22 cellular contexts compared by ENCODE assay signal in the genomic region with DNA sequence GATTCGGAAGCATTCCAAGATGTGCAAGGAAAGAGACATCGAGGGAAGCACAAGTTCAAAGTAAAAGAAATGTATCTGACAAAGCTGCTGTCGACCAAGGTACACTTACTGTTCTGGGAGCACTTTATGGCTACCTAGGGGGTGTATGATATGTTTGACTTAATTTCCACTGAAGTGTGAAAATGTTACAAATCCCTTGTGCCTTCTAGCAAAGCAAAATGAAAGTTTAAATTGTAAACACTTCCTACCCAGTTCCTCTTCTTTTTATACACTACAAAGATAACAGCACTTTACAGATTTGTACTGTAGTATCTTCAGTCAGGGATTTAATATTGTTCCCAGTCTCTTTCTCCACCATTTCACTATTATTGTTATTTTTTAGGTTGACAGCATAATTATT.
"Had no signal": no experiment of that assay in that cellular context is flagged by ENCODE, and none has a peak within 500 bp of the region (broad histone marks: within the 10 kb centered on the region; RNA-seq: fewer than 3 reads in every experiment).

No MANE protein-coding gene starts in this region.

- FAIRE-seq: pancreas, urothelium cell line had no signal

- H3K36me3 ChIP-seq: pancreas had no signal

- H3K4me3 Mint-ChIP-seq: dendritic cell treated with granulocyte-macrophage colony-stimulating factor and Interleukin-4, amounts not matched to agents 40 ng/mL and 50 ng/mL, for 4 days; immature natural killer cell; mesothelial cell of epicardium; natural killer cell treated with Interleukin-12 subunit alpha and Interleukin-12 subunit beta and Interleukin-15 and Interleukin-18, amount 100 ng/mL, for 72 hours had no signal

- H3K27me3 ChIP-seq: heart right ventricle, neutrophil, pancreas, right atrium auricular region, stomach, suprapubic skin, tibial nerve had no signal

- H3K9me3 ChIP-seq: heart right ventricle, left ventricle myocardium inferior, neutrophil, pancreas, psoas muscle, right atrium auricular region, stomach, suprapubic skin, tibial nerve had no signal

- DNase-seq: activated naive CD4-positive, alpha-beta T cell treated with Interleukin-2 at 50 U/mL for 16 hours; activated T-cell treated with anti-CD3 and anti-CD28 coated beads, Interleukin-2, amount 50 U/mL, for 48 hours; amygdala; effector CD4-positive, alpha-beta T cell; heart right ventricle; immature natural killer cell; left ventricle myocardium inferior; pancreas; psoas muscle; stimulated activated CD4-positive, alpha-beta T cell treated with anti-CD3 and anti-CD28 coated beads, Interleukin-12 subunit alpha, Interleukin-12 subunit beta, amount 100 ng/mL, for 4 hours; stimulated activated CD4-positive, alpha-beta T cell treated with anti-CD3 and anti-CD28 coated beads, Interleukin-4, amount 100 ng/mL, for 4 hours; stomach; T-helper 1 cell; T-helper 9 cell had no signal

- H3K4me1 ChIP-seq: psoas muscle, suprapubic skin, tibial nerve had no signal

- H3K27me3 Mint-ChIP-seq: dendritic cell treated with granulocyte-macrophage colony-stimulating factor and Interleukin-4, amounts not matched to agents 40 ng/mL and 50 ng/mL, for 4 days; natural killer cell treated with Interleukin-12 subunit alpha and Interleukin-12 subunit beta and Interleukin-15 and Interleukin-18, amount 100 ng/mL, for 72 hours had no signal

- ATAC-seq: heart right ventricle; natural killer cell treated with Interleukin-12 subunit alpha and Interleukin-12 subunit beta and Interleukin-15 and Interleukin-18, amount 100 ng/mL, for 72 hours; pancreas; psoas muscle had no signal

- H3K27ac ChIP-seq: heart right ventricle, left ventricle myocardium inferior, pancreas, psoas muscle, right atrium auricular region, stomach, suprapubic skin, tibial nerve had no signal

- H3K9me3 Mint-ChIP-seq: dendritic cell treated with granulocyte-macrophage colony-stimulating factor and Interleukin-4, amounts not matched to agents 40 ng/mL and 50 ng/mL, for 4 days; immature natural killer cell; natural killer cell treated with Interleukin-12 subunit alpha and Interleukin-12 subunit beta and Interleukin-15 and Interleukin-18, amount 100 ng/mL, for 72 hours had no signal

- H3K4me3 ChIP-seq: heart right ventricle, left ventricle myocardium inferior, pancreas, psoas muscle, right atrium auricular region, stomach, suprapubic skin, tibial nerve had no signal

- H3K27ac Mint-ChIP-seq: dendritic cell treated with granulocyte-macrophage colony-stimulating factor and Interleukin-4, amounts not matched to agents 40 ng/mL and 50 ng/mL, for 4 days; immature natural killer cell; mesothelial cell of epicardium; natural killer cell treated with Interleukin-12 subunit alpha and Interleukin-12 subunit beta and Interleukin-15 and Interleukin-18, amount 100 ng/mL, for 72 hours had no signal
